ENCODE assay signal across 30 cellular contexts in the genomic region with DNA sequence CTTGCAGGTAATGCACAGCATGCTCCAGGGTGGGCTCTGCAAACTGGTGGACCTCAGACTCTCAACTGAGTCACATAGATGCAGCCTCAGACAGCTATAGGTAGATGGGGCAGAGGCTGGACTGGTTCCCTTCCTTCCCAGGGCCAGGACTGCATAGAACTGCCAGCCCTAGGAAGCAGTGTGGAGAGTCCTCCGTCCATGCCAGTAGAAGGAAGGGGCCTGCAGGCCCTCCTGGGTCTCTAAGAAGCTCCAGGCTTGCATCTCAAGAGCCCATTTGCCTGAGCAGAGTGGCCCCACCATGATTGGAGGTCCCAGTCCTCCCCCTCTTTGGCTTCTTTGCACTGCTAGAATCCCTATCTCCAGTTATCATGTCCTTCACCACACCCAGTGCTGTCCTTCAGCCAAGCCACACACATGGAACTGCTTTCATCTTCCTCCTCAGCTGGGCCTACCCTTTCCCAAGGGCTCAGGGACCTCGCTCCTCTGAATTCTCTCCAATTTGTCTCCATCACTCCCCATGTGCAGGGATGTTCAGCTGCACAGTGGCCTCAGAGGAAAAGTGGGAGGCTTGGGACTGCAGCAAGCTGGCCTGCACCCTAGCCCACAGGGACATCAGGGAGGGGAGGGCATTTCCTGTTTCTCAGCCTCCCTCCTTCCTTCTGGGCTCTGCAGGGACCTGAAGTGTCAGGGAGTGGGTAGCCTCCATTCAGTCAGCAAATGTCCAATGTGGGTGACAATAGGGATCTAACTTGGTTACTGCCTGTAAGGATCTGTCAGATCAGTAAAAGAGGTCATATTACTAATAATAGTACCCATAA.
"Had no signal": no experiment of that assay in that cellular context is flagged by ENCODE, and none has a peak within 500 bp of the region (broad histone marks: within the 10 kb centered on the region; RNA-seq: fewer than 3 reads in every experiment).

No MANE protein-coding gene starts in this region.

- H3K36me3 ChIP-seq: brain microvascular endothelial cell, esophagus squamous epithelium, heart right ventricle, left lung, neutrophil, pancreas, prostate gland, thyroid gland, upper lobe of left lung, WERI-Rb-1 had no signal

- H3K4me3 ChIP-seq: esophagus squamous epithelium, heart right ventricle, left lung, pancreas, prostate gland, smooth muscle cell, thyroid gland, upper lobe of left lung had no signal

- ATAC-seq: activated CD4-positive, CD25-positive, alpha-beta regulatory T cell treated with anti-CD3 and anti-CD28 coated beads, Interleukin-2, amount 50 U/mL, for 24 hours; activated T-cell treated with anti-CD3 and anti-CD28 coated beads, Interleukin-2, amount 50 U/mL, for 4 hours; activated T-helper 17 cell treated with anti-CD3 and anti-CD28 coated beads, Interleukin-2, amount 50 U/mL, for 72 hours; left lung; pancreas; stimulated activated memory B cell treated with anti-CD40 and anti-IgM and Interleukin-4, amounts not matched to agents 10 μg/mL and 1 μg/mL and 100 μg/mL, for 72 hours; stimulated activated naive CD8-positive, alpha-beta T cell treated with anti-CD3 and anti-CD28 coated beads, Interleukin-15, amount 100 ng/mL, for 72 hours had no signal

- H3K27me3 ChIP-seq: brain microvascular endothelial cell, esophagus squamous epithelium, left lung, neutrophil, pancreas, upper lobe of left lung had no signal

- H3K27ac ChIP-seq: brain microvascular endothelial cell, esophagus squamous epithelium, heart right ventricle, left lung, neutrophil, pancreas, prostate gland, thyroid gland, upper lobe of left lung, WERI-Rb-1 had no signal

- H3K4me1 ChIP-seq: pancreas, prostate gland had no signal

- H3K9me3 ChIP-seq: esophagus squamous epithelium, heart right ventricle, left lung, neutrophil, pancreas, prostate gland, thyroid gland, upper lobe of left lung had no signal

- DNase-seq: activated CD4-positive, alpha-beta memory T cell treated with anti-CD3 and anti-CD28 coated beads, Interleukin-2, amount 10 ng/mL, durations not matched to agents 7 days and 5 days; activated CD4-positive, alpha-beta T cell treated with anti-CD3 and anti-CD28 coated beads, Interleukin-2, amount 10 ng/mL, durations not matched to agents 7 days and 5 days; activated CD8-positive, alpha-beta memory T cell treated with anti-CD3 and anti-CD28 coated beads, Interleukin-2, amount 50 U/mL, for 48 hours; activated gamma-delta T cell treated with Interleukin-2 at 50 U/mL for 16 hours; activated naive CD4-positive, alpha-beta T cell treated with anti-CD3 and anti-CD28 coated beads, Interleukin-2, amount 50 U/mL, for 16 hours; activated T-cell treated with anti-CD3 and anti-CD28 coated beads, Interleukin-2, amount 50 U/mL, for 4 hours; amniotic stem cell; brain microvascular endothelial cell; caudate nucleus; esophagus squamous epithelium; foreskin melanocyte; heart right ventricle; left lung; mammary epithelial cell; pancreas; stimulated activated CD4-positive, alpha-beta T cell treated with anti-CD3 and anti-CD28 coated beads, Interleukin-1b, Interleukin-23, amount 100 ng/mL, for 48 hours; stimulated activated CD4-positive, alpha-beta T cell treated with anti-CD3 and anti-CD28 coated beads, Interleukin-4, amount 100 ng/mL, for 4 hours; stimulated activated CD8-positive, alpha-beta memory T cell treated with anti-CD3 and anti-CD28 coated beads, Interleukin-4, amount 100 ng/mL, for 48 hours; stimulated activated naive CD8-positive, alpha-beta T cell treated with anti-CD3 and anti-CD28 coated beads, Interleukin-15, amount 100 ng/mL, for 72 hours; substantia nigra; T-helper 9 cell; thyroid gland; upper lobe of left lung; WERI-Rb-1 had no signal
